16 cellular contexts compared by ENCODE assay signal in the genomic region with DNA sequence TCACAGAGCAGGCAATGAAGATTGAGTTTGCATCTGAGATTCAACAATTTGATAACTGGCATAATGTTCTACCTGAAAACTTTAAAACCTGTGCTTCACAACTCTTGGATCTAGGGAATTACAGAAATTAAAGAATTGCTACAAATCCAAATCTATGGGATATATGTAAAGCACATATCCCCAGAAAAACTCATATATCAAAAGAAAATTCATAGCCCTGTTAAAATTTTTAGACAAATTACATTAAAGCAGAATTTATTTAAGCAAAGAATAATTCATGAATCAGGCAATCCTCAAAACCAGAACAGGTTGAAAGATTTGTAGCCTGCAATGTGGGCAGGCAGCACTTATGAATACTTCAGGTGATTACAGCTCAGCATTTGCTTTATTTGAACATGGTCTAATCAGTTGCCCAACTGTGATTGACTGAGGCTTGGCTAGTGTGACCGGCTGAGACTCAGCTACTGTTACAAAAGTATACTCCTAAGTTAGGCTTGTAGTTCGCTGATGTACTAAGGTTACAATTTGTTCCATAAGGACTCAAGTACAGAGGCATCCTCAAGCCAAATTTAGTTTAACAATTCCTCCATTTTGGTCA.
"Had no signal": no experiment of that assay in that cellular context is flagged by ENCODE, and none has a peak within 500 bp of the region (broad histone marks: within the 10 kb centered on the region; RNA-seq: fewer than 3 reads in every experiment).

No MANE protein-coding gene starts in this region.

- H3K36me3 Mint-ChIP-seq: mesothelial cell of epicardium; naive B cell; stimulated activated memory B cell treated with anti-CD40 and anti-IgM and Interleukin-4, amounts not matched to agents 10 μg/mL and 1 μg/mL and 100 μg/mL, for 72 hours had no signal

- H3K4me1 ChIP-seq: psoas muscle had no signal

- H3K4me3 Mint-ChIP-seq: activated CD4-positive, alpha-beta T cell treated with anti-CD3 and anti-CD28 coated beads for 36 hours; activated CD8-positive, alpha-beta T cell treated with anti-CD3 and anti-CD28 coated beads, Interleukin-2, amount 10 ng/mL, durations not matched to agents 7 days and 5 days; mesothelial cell of epicardium; naive B cell; nephron progenitor cell; stimulated activated memory B cell treated with anti-CD40 and anti-IgM and Interleukin-4, amounts not matched to agents 10 μg/mL and 1 μg/mL and 100 μg/mL, for 72 hours had no signal

- H2AFZ ChIP-seq: hepatocyte had no signal

- H3K9me3 Mint-ChIP-seq: mesothelial cell of epicardium; naive B cell; nephron progenitor cell; stimulated activated memory B cell treated with anti-CD40 and anti-IgM and Interleukin-4, amounts not matched to agents 10 μg/mL and 1 μg/mL and 100 μg/mL, for 72 hours had no signal

- FAIRE-seq: small intestine had no signal

- DNase-seq: activated gamma-delta T cell had no signal

- H3K9me3 ChIP-seq: gastroesophageal sphincter, neutrophil, ovary, psoas muscle, sigmoid colon, stomach, thyroid gland had no signal

- H3K36me3 ChIP-seq: gastroesophageal sphincter, neutrophil, ovary, sigmoid colon, stomach, thyroid gland had no signal

- H3K27ac ChIP-seq: gastroesophageal sphincter, hepatocyte, neutrophil, ovary, psoas muscle, sigmoid colon, stomach, thyroid gland had no signal

- H3K27me3 Mint-ChIP-seq: stimulated activated memory B cell treated with anti-CD40 and anti-IgM and Interleukin-4, amounts not matched to agents 10 μg/mL and 1 μg/mL and 100 μg/mL, for 72 hours had no signal

- H3K27me3 ChIP-seq: gastroesophageal sphincter, hepatocyte, neutrophil, ovary, sigmoid colon, stomach, thyroid gland had no signal

- H3K27ac Mint-ChIP-seq: activated CD4-positive, alpha-beta T cell treated with anti-CD3 and anti-CD28 coated beads for 36 hours; activated CD8-positive, alpha-beta T cell treated with anti-CD3 and anti-CD28 coated beads, Interleukin-2, amount 10 ng/mL, durations not matched to agents 7 days and 5 days; mesothelial cell of epicardium; naive B cell; nephron progenitor cell; stimulated activated memory B cell treated with anti-CD40 and anti-IgM and Interleukin-4, amounts not matched to agents 10 μg/mL and 1 μg/mL and 100 μg/mL, for 72 hours had no signal

- H3K79me2 ChIP-seq: hepatocyte had no signal

- H3K4me3 ChIP-seq: gastroesophageal sphincter, hepatocyte, ovary, psoas muscle, sigmoid colon, stomach, thyroid gland had no signal
